Comparison of ENCODE assay signal across 13 cellular contexts in the genomic region with DNA sequence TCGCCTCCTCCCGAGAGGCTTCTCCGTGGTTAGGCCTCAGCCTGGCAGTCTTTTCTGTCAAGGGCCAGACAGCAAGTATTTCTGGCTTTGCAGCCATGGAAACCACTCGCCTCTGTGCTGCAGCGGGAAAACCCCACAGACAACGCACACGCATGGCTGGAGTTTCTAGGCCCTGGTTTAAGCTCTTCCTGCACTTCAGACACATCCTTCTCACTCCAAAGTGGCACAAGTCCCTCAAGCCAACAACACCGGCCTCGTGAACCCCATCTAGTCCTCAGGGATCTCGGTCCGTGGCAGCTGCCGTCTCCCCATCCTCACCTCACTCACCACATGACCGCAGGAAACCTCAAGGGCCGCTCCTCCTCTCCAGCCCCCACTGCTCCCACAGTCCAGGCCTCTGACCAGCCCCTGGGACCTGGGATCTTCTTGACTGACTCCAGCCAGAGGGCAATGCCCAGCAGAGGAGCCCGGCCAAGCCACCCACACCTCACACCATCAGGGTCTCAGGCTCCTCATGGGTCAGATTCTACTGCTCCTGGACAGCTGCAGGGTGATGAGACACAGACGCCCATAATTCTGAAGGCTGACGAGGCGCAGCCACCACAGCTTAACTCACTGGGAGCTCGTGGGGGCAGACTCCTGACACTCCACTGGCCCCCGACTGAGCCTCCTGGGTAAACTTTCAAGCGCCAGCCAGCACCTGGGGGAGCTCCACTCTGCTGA. TPM values are rescaled to one million over a fixed set of nuclear protein-coding genes. Genes with fewer than 3 reads are reported as not detected.
A peak's percentile ranks its signal among the peaks of the same experiment; 100 is the strongest.
DNase-seq lines count a peak whose midpoint lies in the region; ATAC-seq, FAIRE-seq and TF ChIP-seq lines count a peak whose summit lies in the region.
"Had no signal": no experiment of that assay in that cellular context is flagged by ENCODE, and none has a peak within 500 bp of the region (broad histone marks: within the 10 kb centered on the region; RNA-seq: fewer than 3 reads in every experiment).

No MANE protein-coding gene starts in this region.

- intact Hi-C loops in A673 (cut with micrococcal nuclease; ENCODE audit: unreplicated experiment) = no loop called here

- no peaks in the 10 kb centered on the region for H3K9me3 ChIP-seq in A673 (ENCODE audit: low read depth, low read length, poor library complexity, severe bottlenecking)
- H3K9me3 ChIP-seq: pancreas had no signal

- H3K36me3 ChIP-seq in A673 (ENCODE audit: insufficient read depth, low read length, poor library complexity, severe bottlenecking) = peaks cover 71% of the 10 kb centered on the region

- H3K27me3 ChIP-seq in A673 (replicated peaks; ENCODE audit: insufficient read depth, low read depth, low read length, poor library complexity) = no peaks in the 10 kb centered on the region
- H3K27me3 ChIP-seq: pancreas had no signal

- BruUV-seq in A673 (replicated peaks; lab: Mats Ljungman, UMichigan) = TSS peak; percentile 20

- peak; percentile 58 for ATAC-seq in GM19035 (IDR thresholded peaks at IDR 0.05; ENCODE audit: unreplicated experiment)
- ATAC-seq in HG03066 (IDR thresholded peaks at IDR 0.05; ENCODE audit: low read depth, unreplicated experiment) = peak; percentile 67
- ATAC-seq: PC-3 had no signal

- TF ChIP-seq CTCF in A673 (conservative IDR thresholded peaks at IDR 0.05; ENCODE audit: low read depth, low read length) (no peak), D721Med (IDR thresholded peaks at IDR 0.05; ENCODE audit: insufficient read depth, missing control alignments) (no peak)

- no peak for DNase-seq in A673 (ENCODE audit: low spot score)
- DNase-seq in astrocyte of the hippocampus (ENCODE audit: low read depth, low spot score) = peak; percentile 30
- DNase-seq in NCI-H1694 (lab: John Stamatoyannopoulos, UW) = no peak
- DNase-seq in medulla oblongata (ENCODE audit: extremely low spot score) = no peak
- DNase-seq in cerebellum (ENCODE audit: low spot score) = no peak
- no peak for DNase-seq in D721Med (ENCODE audit: insufficient read length, low spot score)
- DNase-seq: activated CD4-positive, alpha-beta T cell treated with anti-CD3 and anti-CD28 coated beads, Interleukin-2, amount 50 U/mL, for 4 hours; KG1; pancreas; PC-3 had no signal

- H3K4me1 ChIP-seq in A673 (ENCODE audit: insufficient read depth, low read length, poor library complexity, severe bottlenecking) = no peaks in the 10 kb centered on the region
- H3K4me1 ChIP-seq: pancreas had no signal

- POLR2A ChIA-PET in A673 (lab: Charles Lee; ENCODE audit: low non-redundant PET) = no interaction called here

- CTCF ChIA-PET in A673 (lab: Charles Lee) = no interaction called here

- H3K4me3 ChIP-seq in A673 (ENCODE audit: low read depth, low read length, poor library complexity, severe bottlenecking) = no peak overlapping the region
- H3K4me3 ChIP-seq: pancreas had no signal

- H3K27ac ChIP-seq in A673 (ENCODE audit: low read depth, low read length, poor library complexity, severe bottlenecking) = no peak overlapping the region
- H3K27ac ChIP-seq: C4-2B, pancreas had no signal

- no peak for FAIRE-seq in D721Med (lab: Jason Lieb, UNC)
- FAIRE-seq: pancreas had no signal

RNA-seq across cellular contexts. Expression of a gene that starts 21.7 kb away (rescaled TPM):
- total RNA-seq in A673 (2021) (102 TPM in 2 replicates), cerebellum (46.5 TPM)

RNA-seq across cellular contexts. Expression of a gene that starts 37.0 kb away (rescaled TPM):
- 227 and 231 TPM in 2 replicates for total RNA-seq in A673 (2021)
- 119 TPM for total RNA-seq in cerebellum

RNA-seq across cellular contexts. Expression of a gene that starts 41.1 kb away (rescaled TPM):
- total RNA-seq in A673 (2021) = 4.7 and 5.5 TPM in 2 replicates
- total RNA-seq in cerebellum = 6.5 TPM
